21 cellular contexts compared by ENCODE assay signal in genomic region chr7:105976868-105977267, GRCh38. TPM values are rescaled to one million over a fixed set of nuclear protein-coding genes. Genes with fewer than 3 reads are reported as not detected.
DNase-seq lines count a peak whose midpoint lies in the region; ATAC-seq, FAIRE-seq and TF ChIP-seq lines count a peak whose summit lies in the region.
"Had no signal": no experiment of that assay in that cellular context is flagged by ENCODE, and none has a peak within 500 bp of the region (broad histone marks: within the 10 kb centered on the region; RNA-seq: fewer than 3 reads in every experiment).

No MANE protein-coding gene starts in this region.

- in situ Hi-C loops in K562 (cut with MboI) = no loop called here

- peaks cover 4% of the 10 kb centered on the region for H3K27me3 Mint-ChIP-seq in neural progenitor cell (ENCODE audit: insufficient read depth, low read depth)
- H3K27me3 Mint-ChIP-seq in stimulated activated naive B cell treated with anti-CD40 and anti-IgM and Interleukin-4, amounts not matched to agents 10 μg/mL and 1 μg/mL and 100 μg/mL, for 72 hours = peaks cover 3 to 5% of the 10 kb centered on the region in 2 donors
- H3K27me3 Mint-ChIP-seq: CD4-positive, alpha-beta T cell had no signal

- no peak overlapping the region for H3K4me3 Mint-ChIP-seq in neural progenitor cell
- no peak overlapping the region for H3K4me3 Mint-ChIP-seq in stimulated activated naive B cell treated with anti-CD40 and anti-IgM and Interleukin-4, amounts not matched to agents 10 μg/mL and 1 μg/mL and 100 μg/mL, for 72 hours
- H3K4me3 Mint-ChIP-seq: B cell; CD4-positive, alpha-beta T cell; CD8-positive, alpha-beta T cell had no signal

- no peaks in the 10 kb centered on the region for H3K36me3 ChIP-seq in HEK293 (ENCODE audit: control insufficient read depth in 2 of 2, insufficient read depth in 1 of 2, low read length in 2 of 2)
- H3K36me3 ChIP-seq in K562 (ENCODE audit: control insufficient read depth, insufficient read depth, low read length) = no peaks in the 10 kb centered on the region
- no peaks in the 10 kb centered on the region for H3K36me3 ChIP-seq in neural progenitor cell
- H3K36me3 ChIP-seq: BLaER1 treated with 17β-estradiol and CSF1 and Interleukin-3, amounts not matched to agents 10 nM and 100 nM had no signal

- H3K9me3 ChIP-seq in HEK293 (ENCODE audit: control insufficient read depth, insufficient read depth, low read depth, low read length) (no peaks in the 10 kb centered on the region), K562 (replicated peaks; ENCODE audit: control insufficient read depth, insufficient read depth, low read depth, low read length) (no peaks in the 10 kb centered on the region), neural progenitor cell (ENCODE audit: low read depth) (no peaks in the 10 kb centered on the region)
- H3K9me3 ChIP-seq: A549; BLaER1 treated with 17β-estradiol and CSF1 and Interleukin-3, amounts not matched to agents 10 nM and 100 nM; Caco-2 had no signal

- H3K36me3 Mint-ChIP-seq in neural progenitor cell = no peaks in the 10 kb centered on the region
- no peaks in the 10 kb centered on the region for H3K36me3 Mint-ChIP-seq in stimulated activated naive B cell treated with anti-CD40 and anti-IgM and Interleukin-4, amounts not matched to agents 10 μg/mL and 1 μg/mL and 100 μg/mL, for 72 hours
- H3K36me3 Mint-ChIP-seq: CD8-positive, alpha-beta T cell had no signal

- no peak for TF ChIP-seq POLR2A in K562 (conservative IDR thresholded peaks at IDR 0.05)

- H3K27ac ChIP-seq in HEK293 (ENCODE audit: extremely low read depth, low read depth, low read length) = no peak overlapping the region
- H3K27ac ChIP-seq in VCaP = peak overlapping the region; percentile 62; the same call in 1 of the 2 replicates
- no peak overlapping the region for H3K27ac ChIP-seq in K562 (ENCODE audit: extremely low read depth, low read depth, low read length)
- H3K27ac ChIP-seq in neural progenitor cell = no peak overlapping the region
- H3K27ac ChIP-seq: A549; BLaER1 treated with 17β-estradiol and CSF1 and Interleukin-3, amounts not matched to agents 10 nM and 100 nM; C4-2B had no signal

- no peaks in the 10 kb centered on the region for H4K20me1 ChIP-seq in K562 (replicated peaks; ENCODE audit: control insufficient read depth, insufficient read depth, low read length)
- H4K20me1 ChIP-seq in neural progenitor cell (ENCODE audit: low read depth) = no peaks in the 10 kb centered on the region
- H4K20me1 ChIP-seq: BLaER1 treated with 17β-estradiol and CSF1 and Interleukin-3, amounts not matched to agents 10 nM and 100 nM had no signal

- POLR2A ChIA-PET in HEK293 (lab: Yijun Ruan, JAX) (no interaction called here), K562 (lab: Yijun Ruan, JAX) (interaction anchor here (0.7 kb wide), 1 partner anchor 152 kb away, joined by 4 read pairs; no protein-coding TSS in a partner anchor)

- DNase-seq in K562 (ENCODE audit: extremely low read depth in 1 of 4, low spot score in 3 of 4) (no peak), neural progenitor cell (ENCODE audit: low spot score) (no peak)
- DNase-seq in stimulated activated naive B cell treated with anti-CD40 and anti-IgM and Interleukin-4, amounts not matched to agents 10 μg/mL and 1 μg/mL and 100 μg/mL, for 72 hours = no peak
- DNase-seq: AML-193; Caco-2; Calu3; CD4-positive, alpha-beta T cell; CD8-positive, alpha-beta T cell; DMS79 treated with DMSO at 0.1 percent for 48 hours; GF-D8 had no signal

- no peak overlapping the region for H3K4me2 ChIP-seq in K562 (ENCODE audit: insufficient read depth, low read length)
- H3K4me2 ChIP-seq in neural progenitor cell = no peak overlapping the region
- H3K4me2 ChIP-seq: A549; BLaER1 treated with 17β-estradiol and CSF1 and Interleukin-3, amounts not matched to agents 10 nM and 100 nM had no signal

- TF ChIP-seq EP300 in K562 (IDR thresholded peaks at IDR 0.05; ENCODE audit: low read length) = no peak

- H3K9me1 ChIP-seq in K562 (ENCODE audit: control insufficient read depth, insufficient read depth, low read length) = no peaks in the 10 kb centered on the region

- BruUV-seq in K562 (replicated peaks; lab: Mats Ljungman, UMichigan) = no TSS peak

- H3K79me2 ChIP-seq in K562 (ENCODE audit: control insufficient read depth, insufficient read depth, low read length) = no peaks in the 10 kb centered on the region
- H3K79me2 ChIP-seq in neural progenitor cell (ENCODE audit: low read depth) = no peaks in the 10 kb centered on the region

- TF ChIP-seq CTCF in HEK293 (tag by site-specific recombination; IDR thresholded peaks at IDR 0.05) = no peak
- TF ChIP-seq CTCF in VCaP (conservative IDR thresholded peaks at IDR 0.05) = no peak
- no peak for TF ChIP-seq CTCF in K562 (IDR thresholded peaks at IDR 0.05 in 2 of 3, conservative IDR thresholded peaks at IDR 0.05 in 1 of 3; ENCODE audit: insufficient read depth in 2 of 3, low read depth in 1 of 3, low read length in 3 of 3)
- no peak for TF ChIP-seq CTCF in neural progenitor cell (IDR thresholded peaks at IDR 0.05)

- CTCF ChIA-PET in HEK293 (lab: Yijun Ruan, JAX) (interaction anchor here (0.6 to 0.7 kb wide), 2 partner anchors 22 to 33 kb away, joined by 3 to 4 read pairs; no protein-coding TSS in a partner anchor), K562 (lab: Yijun Ruan, JAX; ENCODE audit: low intra/inter-chr PET ratio) (no interaction called here)

- no peak overlapping the region for H3K4me3 ChIP-seq in HEK293 (ENCODE audit: low read depth, low read length)
- H3K4me3 ChIP-seq in K562 = no peak overlapping the region
- no peak overlapping the region for H3K4me3 ChIP-seq in neural progenitor cell
- H3K4me3 ChIP-seq: A549; BLaER1 treated with 17β-estradiol and CSF1 and Interleukin-3, amounts not matched to agents 10 nM and 100 nM had no signal

- H3F3A ChIP-seq in neural progenitor cell (ENCODE audit: low read depth) = peaks cover 1% of the 10 kb centered on the region

- ATAC-seq in K562 (no peak), SK-N-SH treated with all-trans-retinoic acid at 6 μM for 48 hours (no peak)
- ATAC-seq in stimulated activated naive B cell treated with anti-CD40 and anti-IgM and Interleukin-4, amounts not matched to agents 10 μg/mL and 1 μg/mL and 100 μg/mL, for 72 hours (replicated peaks) = no peak
- ATAC-seq: A549; CD8-positive, alpha-beta T cell had no signal

- under 1% methylated on average over 4 of the region's 4 CpGs for WGBS in K562 (ENCODE audit: insufficient coverage, low coverage, missing lambda C conversion rate)

- no peak overlapping the region for H2AFZ ChIP-seq in K562 (ENCODE audit: low read depth, low read length)
- no peak overlapping the region for H2AFZ ChIP-seq in neural progenitor cell (replicated peaks)

- H3K9me3 Mint-ChIP-seq in neural progenitor cell = no peaks in the 10 kb centered on the region
- H3K9me3 Mint-ChIP-seq in stimulated activated naive B cell treated with anti-CD40 and anti-IgM and Interleukin-4, amounts not matched to agents 10 μg/mL and 1 μg/mL and 100 μg/mL, for 72 hours = no peaks in the 10 kb centered on the region
- H3K9me3 Mint-ChIP-seq: CD4-positive, alpha-beta T cell; CD8-positive, alpha-beta T cell had no signal

- no peaks in the 10 kb centered on the region for H3K4me1 Mint-ChIP-seq in neural progenitor cell
- no peaks in the 10 kb centered on the region for H3K4me1 Mint-ChIP-seq in stimulated activated naive B cell treated with anti-CD40 and anti-IgM and Interleukin-4, amounts not matched to agents 10 μg/mL and 1 μg/mL and 100 μg/mL, for 72 hours
- H3K4me1 Mint-ChIP-seq: B cell had no signal

- no peak overlapping the region for H3K27ac Mint-ChIP-seq in neural progenitor cell
- no peak overlapping the region for H3K27ac Mint-ChIP-seq in stimulated activated naive B cell treated with anti-CD40 and anti-IgM and Interleukin-4, amounts not matched to agents 10 μg/mL and 1 μg/mL and 100 μg/mL, for 72 hours
- H3K27ac Mint-ChIP-seq: B cell; CD4-positive, alpha-beta T cell; CD8-positive, alpha-beta T cell had no signal

- no peak for FAIRE-seq in K562 (lab: Jason Lieb, UNC)
- FAIRE-seq: A549, D721Med, G401.6, GM12891, GM19239 had no signal

- intact Hi-C loops in K562 (cut with micrococcal nuclease) = no loop called here

- H3K4me1 ChIP-seq in HEK293 (ENCODE audit: control insufficient read depth, insufficient read depth, low read length) = no peaks in the 10 kb centered on the region
- no peaks in the 10 kb centered on the region for H3K4me1 ChIP-seq in K562 (replicated peaks in 1 of 2; ENCODE audit: control insufficient read depth in 2 of 2, insufficient read depth in 2 of 2, low read length in 2 of 2)
- H3K4me1 ChIP-seq in neural progenitor cell = peaks cover 3% of the 10 kb centered on the region
- H3K4me1 ChIP-seq: A549, Caco-2 had no signal

- H3K9ac ChIP-seq in K562 (ENCODE audit: insufficient read depth in 1 of 2, low read depth in 2 of 2, low read length in 2 of 2) = no peak overlapping the region
- no peak overlapping the region for H3K9ac ChIP-seq in neural progenitor cell
- H3K9ac ChIP-seq: BLaER1 treated with 17β-estradiol and CSF1 and Interleukin-3, amounts not matched to agents 10 nM and 100 nM had no signal

- peaks cover 11 to 47% of the 10 kb centered on the region in 2 experiments; a peak in 4 of 5 replicates for H3K27me3 ChIP-seq in K562 (ENCODE audit: control insufficient read depth in 2 of 2, insufficient read depth in 2 of 2, low read length in 2 of 2)
- no peaks in the 10 kb centered on the region for H3K27me3 ChIP-seq in neural progenitor cell
- H3K27me3 ChIP-seq: BLaER1 treated with 17β-estradiol and CSF1 and Interleukin-3, amounts not matched to agents 10 nM and 100 nM had no signal

- no peak for TF ChIP-seq RAD21 in K562 (CRISPR knock-in tag; conservative IDR thresholded peaks at IDR 0.05 in 1 of 2, IDR thresholded peaks at IDR 0.05 in 1 of 2)

RNA-seq across cellular contexts. Expression of gene CDHR3, which starts 13.8 kb away (rescaled TPM):
- total RNA-seq in K562 (2011; cell fraction: chromatin; rRNA removed; ENCODE audit: low replicate concordance) = 0.56 and 1.1 TPM in 2 replicates
- 0.50 and 0.79 TPM in 2 replicates for total RNA-seq in K562 (2011; cell fraction: nucleolus; rRNA removed)
- 1.3 and 2.3 TPM in 2 replicates for total RNA-seq in K562 (2011; cell fraction: nucleoplasm; rRNA removed)
- total RNA-seq in K562 (2014; rRNA removed) (0.09 and 0.37 TPM in 2 replicates), K562 (2014; rRNA removed; fragmentation: Illumina TruSeq; extraction: Trizol) (0.26 and 0.36 TPM in 2 replicates), K562 (2015; rRNA removed; fragmentation: Illumina TruSeq; extraction: Trizol) (0.11 TPM in 1 of 2 replicates, not detected in the other), K562 (2021) (0.34 and 0.66 TPM in 2 replicates), neural progenitor cell (ENCODE audit: low replicate concordance) (1.4 and 3.7 TPM in 2 replicates)
- polyA plus RNA-seq in K562 (2011; rRNA removed) (0.15 and 0.33 TPM in 2 replicates), K562 (2014; fragmentation: Illumina TruSeq; extraction: Trizol) (0.10 and 0.18 TPM in 2 replicates), K562 (2014; fragmentation: Nextera tagmentation; extraction: Ambion mirVana) (under 1 TPM in 1 of 2 experiments, not detected in 1; 0.03 TPM), K562 (2014; rRNA removed) (0.19 and 0.30 TPM in 2 replicates)
- 0.09 and 0.18 TPM in 2 replicates for polyA plus RNA-seq in K562 (2011; cell fraction: cytosol; rRNA removed)
- 0.62 and 0.70 TPM in 2 replicates for polyA plus RNA-seq in K562 (2011; cell fraction: nucleus; rRNA removed)
- 0.28 and 0.44 TPM in 2 replicates for polyA plus RNA-seq in K562 (2012)
- polyA minus RNA-seq in K562 (2011; rRNA and poly(A)+ RNA removed) = 0.36 TPM in 1 of 2 replicates, not detected in the other
- not detected in 2 replicates for polyA minus RNA-seq in K562 (2011; cell fraction: cytosol; rRNA and poly(A)+ RNA removed)
- 0.54 and 0.67 TPM in 2 replicates for polyA minus RNA-seq in K562 (2011; cell fraction: nucleus; rRNA and poly(A)+ RNA removed)

Comparison
In these comparisons a context has a peak if more than half of its experiments do, and no peak if none do; other contexts are left out.
1. Of the 44 proteins assayed by ChIP-seq in both K562 and HEK293: peak only in K562: none; only in HEK293: none; in both: ZNF121; in neither: 43.